Comparison of ENCODE assay signal across 16 cellular contexts in genomic region chr2:108304975-108305374, GRCh38. TPM values are rescaled to one million over a fixed set of nuclear protein-coding genes. Genes with fewer than 3 reads are reported as not detected.
A peak's percentile ranks its signal among the peaks of the same experiment; 100 is the strongest.
DNase-seq lines count a peak whose midpoint lies in the region; ATAC-seq, FAIRE-seq and TF ChIP-seq lines count a peak whose summit lies in the region.
"Had no signal": no experiment of that assay in that cellular context is flagged by ENCODE, and none has a peak within 500 bp of the region (broad histone marks: within the 10 kb centered on the region; RNA-seq: fewer than 3 reads in every experiment).

No MANE protein-coding gene starts in this region.

- no peak overlapping the region for H3K4me3 Mint-ChIP-seq in activated CD8-positive, alpha-beta T cell treated with anti-CD3 and anti-CD28 coated beads, Interleukin-2, amount 10 ng/mL, durations not matched to agents 7 days and 5 days
- H3K4me3 Mint-ChIP-seq: stimulated activated naive CD8-positive, alpha-beta T cell treated with anti-CD3 and anti-CD28 coated beads, Interleukin-15, Interleukin-2, amounts not matched to agents 100 ng/mL and 50 ng/mL, for 24 hours had no signal

- no peak for FAIRE-seq in D721Med (lab: Jason Lieb, UNC)
- FAIRE-seq: keratinocyte had no signal

- no peak for TF ChIP-seq CTCF in D721Med (IDR thresholded peaks at IDR 0.05; ENCODE audit: insufficient read depth, missing control alignments)

- no peak overlapping the region for H3K27ac Mint-ChIP-seq in activated CD8-positive, alpha-beta T cell treated with anti-CD3 and anti-CD28 coated beads, Interleukin-2, amount 10 ng/mL, durations not matched to agents 7 days and 5 days
- H3K27ac Mint-ChIP-seq: stimulated activated naive CD8-positive, alpha-beta T cell treated with anti-CD3 and anti-CD28 coated beads, Interleukin-15, Interleukin-2, amounts not matched to agents 100 ng/mL and 50 ng/mL, for 24 hours had no signal

- H3K27me3 Mint-ChIP-seq in activated CD8-positive, alpha-beta T cell treated with anti-CD3 and anti-CD28 coated beads, Interleukin-2, amount 10 ng/mL, durations not matched to agents 7 days and 5 days (ENCODE audit: low read depth): peaks cover 11% of the 10 kb centered on the region

- peak; percentile 24 for DNase-seq in activated CD8-positive, alpha-beta T cell treated with anti-CD3 and anti-CD28 coated beads, Interleukin-2, amount 10 ng/mL, durations not matched to agents 7 days and 5 days
- DNase-seq in posterior cingulate gyrus (no peak), LoVo (ENCODE audit: low spot score) (no peak), D721Med (ENCODE audit: insufficient read length, low spot score) (no peak)
- no peak for DNase-seq in stimulated activated CD4-positive, alpha-beta T cell treated with anti-CD3 and anti-CD28 coated beads, Interleukin-2, amount 100 ng/mL, for 24 hours
- DNase-seq: activated naive CD4-positive, alpha-beta T cell treated with Interleukin-2 at 50 U/mL for 16 hours; C1 segment of cervical spinal cord; stimulated activated CD4-positive, alpha-beta T cell treated with anti-CD3 and anti-CD28 coated beads, Interleukin-4, amount 100 ng/mL, for 24 hours had no signal

- H3K4me1 Mint-ChIP-seq in activated CD8-positive, alpha-beta T cell treated with anti-CD3 and anti-CD28 coated beads, Interleukin-2, amount 10 ng/mL, durations not matched to agents 7 days and 5 days (ENCODE audit: low read depth): peaks cover 12% of the 10 kb centered on the region

- CTCF ChIA-PET in activated CD8-positive, alpha-beta T cell treated with anti-CD3 and anti-CD28 coated beads, Interleukin-2, amount 10 ng/mL, durations not matched to agents 7 days and 5 days (lab: Charles Lee): no interaction called here

- intact Hi-C loops in posterior cingulate gyrus (cut with DNase I): no loop called here

- H3K36me3 Mint-ChIP-seq in activated CD8-positive, alpha-beta T cell treated with anti-CD3 and anti-CD28 coated beads, Interleukin-2, amount 10 ng/mL, durations not matched to agents 7 days and 5 days (ENCODE audit: low read depth): no peaks in the 10 kb centered on the region

- POLR2A ChIA-PET in activated CD8-positive, alpha-beta T cell treated with anti-CD3 and anti-CD28 coated beads, Interleukin-2, amount 10 ng/mL, durations not matched to agents 7 days and 5 days (lab: Charles Lee): no interaction called here

- no peaks in the 10 kb centered on the region for H3K9me3 Mint-ChIP-seq in activated CD8-positive, alpha-beta T cell treated with anti-CD3 and anti-CD28 coated beads, Interleukin-2, amount 10 ng/mL, durations not matched to agents 7 days and 5 days (ENCODE audit: insufficient read depth)
- H3K9me3 Mint-ChIP-seq: stimulated activated naive CD8-positive, alpha-beta T cell treated with anti-CD3 and anti-CD28 coated beads, Interleukin-15, Interleukin-2, amounts not matched to agents 100 ng/mL and 50 ng/mL, for 24 hours had no signal

- ATAC-seq in GM18511 (IDR thresholded peaks at IDR 0.05; ENCODE audit: unreplicated experiment): peak; percentile 73
- peak; percentile 59 for ATAC-seq in GM21367 (IDR thresholded peaks at IDR 0.05; ENCODE audit: unreplicated experiment)
- ATAC-seq in HG02981 (IDR thresholded peaks at IDR 0.05; ENCODE audit: unreplicated experiment): peak; percentile 53
- no peak for ATAC-seq in activated CD8-positive, alpha-beta T cell treated with anti-CD3 and anti-CD28 coated beads, Interleukin-2, amount 10 ng/mL, durations not matched to agents 7 days and 5 days

RNA-seq across cellular contexts. Expression of gene SULT1C2, which starts 16.3 kb away (rescaled TPM):
- not detected for total RNA-seq in activated CD8-positive, alpha-beta T cell treated with anti-CD3 and anti-CD28 coated beads, Interleukin-2, amount 10 ng/mL, durations not matched to agents 7 days and 5 days
- total RNA-seq: glomerular endothelial cell, MCF 10A, SJSA1 had no signal
